ENCODE assay signal across 8 cellular contexts in genomic region chr1:226310123-226310540, GRCh38. TPM values are rescaled to one million over a fixed set of nuclear protein-coding genes. Genes with fewer than 3 reads are reported as not detected.
DNase-seq lines count a peak whose midpoint lies in the region; ATAC-seq and TF ChIP-seq lines count a peak whose summit lies in the region.

No MANE protein-coding gene starts in this region.

- H3K36me3 ChIP-seq in lower lobe of right lung (no peaks in the 10 kb centered on the region), vagina (no peaks in the 10 kb centered on the region)

- DNase-seq in stimulated activated naive CD8-positive, alpha-beta T cell treated with anti-CD3 and anti-CD28 coated beads, Interleukin-15, Interleukin-2, amounts not matched to agents 100 U/mL and 50 U/mL, for 24 hours: no peak
- no peak for DNase-seq in activated CD4-positive, alpha-beta memory T cell treated with anti-CD3 and anti-CD28 coated beads for 36 hours
- DNase-seq in lower lobe of right lung (no peak), vagina (ENCODE audit: extremely low spot score in 2 of 2) (peak in 1 of 2 donors; percentile 58), germinal center (ENCODE audit: low spot score) (no peak)
- no peak for DNase-seq in stimulated activated naive CD4-positive, alpha-beta T cell treated with Interleukin-2 at 50 U/mL for 16 hours (lab: John Stamatoyannopoulos, UW)

- TF ChIP-seq POLR2A in vagina (IDR thresholded peaks at IDR 0.05): no peak

- peak overlapping the region; percentile 83 for H3K4me3 Mint-ChIP-seq in stimulated activated naive CD8-positive, alpha-beta T cell treated with anti-CD3 and anti-CD28 coated beads, Interleukin-15, Interleukin-2, amounts not matched to agents 100 ng/mL and 50 ng/mL, for 24 hours
- peak overlapping the region; percentile 65 for H3K4me3 Mint-ChIP-seq in activated CD4-positive, alpha-beta memory T cell treated with anti-CD3 and anti-CD28 coated beads for 36 hours

- no peaks in the 10 kb centered on the region for H3K27me3 ChIP-seq in lower lobe of right lung (ENCODE audit: low read depth)
- no peaks in the 10 kb centered on the region for H3K27me3 ChIP-seq in vagina

- no peaks in the 10 kb centered on the region for H3K36me3 Mint-ChIP-seq in stimulated activated naive CD8-positive, alpha-beta T cell treated with anti-CD3 and anti-CD28 coated beads, Interleukin-15, Interleukin-2, amounts not matched to agents 100 ng/mL and 50 ng/mL, for 24 hours (ENCODE audit: low read depth)
- no peaks in the 10 kb centered on the region for H3K36me3 Mint-ChIP-seq in activated CD4-positive, alpha-beta memory T cell treated with anti-CD3 and anti-CD28 coated beads for 36 hours

- H3K4me1 ChIP-seq in lower lobe of right lung: peaks cover 18% of the 10 kb centered on the region
- peaks cover 28% of the 10 kb centered on the region for H3K4me1 ChIP-seq in vagina

- CTCF ChIA-PET in activated CD4-positive, alpha-beta memory T cell treated with anti-CD3 and anti-CD28 coated beads for 36 hours (lab: Charles Lee): interaction anchor here (1.0 to 2.6 kb wide), 7 partner anchors 23 to 299 kb away, joined by 3 to 16 read pairs (median 3); no protein-coding TSS in a partner anchor

- TF ChIP-seq CTCF in lower lobe of right lung (IDR thresholded peaks at IDR 0.05) (no peak), vagina (IDR thresholded peaks at IDR 0.05) (no peak)

- no peaks in the 10 kb centered on the region for H3K9me3 ChIP-seq in lower lobe of right lung
- H3K9me3 ChIP-seq in vagina: no peaks in the 10 kb centered on the region

- ATAC-seq in stimulated activated naive CD8-positive, alpha-beta T cell treated with anti-CD3 and anti-CD28 coated beads, Interleukin-15, Interleukin-2, amounts not matched to agents 100 U/mL and 50 U/mL, for 24 hours: no peak
- no peak for ATAC-seq in lower lobe of right lung
- no peak for ATAC-seq in GM18498 (IDR thresholded peaks at IDR 0.05; ENCODE audit: unreplicated experiment)

- no peaks in the 10 kb centered on the region for H3K9me3 Mint-ChIP-seq in stimulated activated naive CD8-positive, alpha-beta T cell treated with anti-CD3 and anti-CD28 coated beads, Interleukin-15, Interleukin-2, amounts not matched to agents 100 ng/mL and 50 ng/mL, for 24 hours
- no peaks in the 10 kb centered on the region for H3K9me3 Mint-ChIP-seq in activated CD4-positive, alpha-beta memory T cell treated with anti-CD3 and anti-CD28 coated beads for 36 hours

- peak overlapping the region; percentile 95 for H3K4me3 ChIP-seq in lower lobe of right lung
- H3K4me3 ChIP-seq in vagina: peak overlapping the region; percentile 88 to 94

- peak overlapping the region; percentile 47 for H3K27ac Mint-ChIP-seq in stimulated activated naive CD8-positive, alpha-beta T cell treated with anti-CD3 and anti-CD28 coated beads, Interleukin-15, Interleukin-2, amounts not matched to agents 100 ng/mL and 50 ng/mL, for 24 hours
- no peak overlapping the region for H3K27ac Mint-ChIP-seq in activated CD4-positive, alpha-beta memory T cell treated with anti-CD3 and anti-CD28 coated beads for 36 hours

- POLR2A ChIA-PET in activated CD4-positive, alpha-beta memory T cell treated with anti-CD3 and anti-CD28 coated beads for 36 hours (lab: Charles Lee): interaction anchor here (1.4 to 1.8 kb wide), 3 partner anchors 23 to 227 kb away, joined by 4 to 8 read pairs (median 6); partner anchors contain the start of gene PARP1

- H3K27ac ChIP-seq in lower lobe of right lung (no peak overlapping the region), vagina (peak overlapping the region; percentile 86)

- intact Hi-C loops in activated CD4-positive, alpha-beta memory T cell treated with anti-CD3 and anti-CD28 coated beads for 36 hours (cut with micrococcal nuclease): no loop called here
- intact Hi-C loops in lower lobe of right lung (cut with DNase I): no loop called here
- intact Hi-C loops in vagina (cut with DNase I): no loop called here

- H3K27me3 Mint-ChIP-seq in stimulated activated naive CD8-positive, alpha-beta T cell treated with anti-CD3 and anti-CD28 coated beads, Interleukin-15, Interleukin-2, amounts not matched to agents 100 ng/mL and 50 ng/mL, for 24 hours: peaks cover 28% of the 10 kb centered on the region
- H3K27me3 Mint-ChIP-seq in activated CD4-positive, alpha-beta memory T cell treated with anti-CD3 and anti-CD28 coated beads for 36 hours: peaks cover 8% of the 10 kb centered on the region

- peaks cover 25% of the 10 kb centered on the region for H3K4me1 Mint-ChIP-seq in stimulated activated naive CD8-positive, alpha-beta T cell treated with anti-CD3 and anti-CD28 coated beads, Interleukin-15, Interleukin-2, amounts not matched to agents 100 ng/mL and 50 ng/mL, for 24 hours (ENCODE audit: low read depth)
- peaks cover 12% of the 10 kb centered on the region for H3K4me1 Mint-ChIP-seq in activated CD4-positive, alpha-beta memory T cell treated with anti-CD3 and anti-CD28 coated beads for 36 hours (ENCODE audit: low read depth)

RNA-seq across cellular contexts. Expression of gene LIN9, which starts 1.2 kb away (rescaled TPM):
- 1 to 10 TPM; 9.5 to 9.6 TPM for total RNA-seq in activated CD4-positive, alpha-beta memory T cell treated with anti-CD3 and anti-CD28 coated beads for 36 hours
- 3.5 TPM for total RNA-seq in lower lobe of right lung
- 3.9 TPM for total RNA-seq in vagina
